Comparison of ENCODE assay signal across 8 cellular contexts in the genomic region with DNA sequence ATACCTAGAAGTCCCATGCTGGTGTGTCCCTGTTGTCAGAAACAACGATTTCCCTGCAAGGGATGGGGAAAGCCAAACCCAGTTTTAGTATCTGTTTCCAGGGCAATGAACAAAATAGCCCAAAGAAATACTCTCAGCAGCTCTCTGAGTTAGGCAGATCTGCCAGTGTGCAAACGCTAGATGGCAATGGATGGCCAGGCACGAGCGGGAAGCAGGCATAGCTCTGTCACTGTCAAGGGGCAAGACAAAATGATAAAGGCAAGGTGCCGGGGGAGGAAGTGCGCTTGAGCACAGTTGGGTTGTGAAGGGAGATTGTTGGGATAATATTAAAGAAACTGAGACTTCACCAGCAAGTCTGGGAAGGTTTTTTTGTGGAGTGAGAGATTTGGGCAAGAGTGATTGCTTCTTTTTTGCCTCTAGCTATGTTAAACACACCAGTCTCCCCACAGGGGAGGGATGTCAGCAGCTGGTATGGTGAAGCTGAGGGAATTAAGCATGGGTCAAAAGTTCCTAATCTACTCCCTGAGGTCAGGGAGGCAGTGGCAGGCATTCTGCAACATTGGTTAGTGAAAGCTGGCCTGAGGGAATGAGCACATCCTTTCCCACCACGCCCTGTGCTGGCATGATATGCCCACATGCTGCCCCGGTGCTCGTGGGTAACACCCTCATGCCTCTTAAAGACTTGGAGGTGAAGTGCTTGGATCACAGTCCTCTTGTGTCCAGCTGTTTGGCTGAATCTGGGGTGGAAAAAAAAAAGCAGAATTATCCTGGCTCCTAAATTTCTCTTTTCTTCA.
DNase-seq lines count a peak whose midpoint lies in the region; ATAC-seq and TF ChIP-seq lines count a peak whose summit lies in the region.

No MANE protein-coding gene starts in this region.

- POLR2A ChIA-PET in IMR-90 (lab: Charles Lee; ENCODE audit: unreplicated experiment): no interaction called here

- peaks cover under 1% of the 10 kb centered on the region for H3K9me3 Mint-ChIP-seq in endothelial cell (ENCODE audit: unreplicated experiment)

- H2BK5ac ChIP-seq in IMR-90 (ENCODE audit: low read depth, low read length, poor library complexity, severe bottlenecking) (no peak overlapping the region), mesendoderm (ENCODE audit: low read length) (no peak overlapping the region)

- H3K4me3 Mint-ChIP-seq in endothelial cell (ENCODE audit: unreplicated experiment): no peak overlapping the region

- CTCF ChIA-PET in IMR-90 (lab: Yijun Ruan, JAX): interaction anchor here (0.7 to 2.1 kb wide), 6 partner anchors 12 to 477 kb away, joined by 3 to 6 read pairs (median 4); no protein-coding TSS in a partner anchor

- H3K9me3 ChIP-seq in BE2C: no peaks in the 10 kb centered on the region
- no peaks in the 10 kb centered on the region for H3K9me3 ChIP-seq in IMR-90 (ENCODE audit: control insufficient read depth, insufficient read depth, low read length)

- peak; percentile 6 for DNase-seq in BE2C
- DNase-seq in IMR-90: peak; percentile 28
- DNase-seq in mesendoderm: peak; percentile 63
- DNase-seq in endothelial cell (ENCODE audit: low spot score): no peak
- no peak for DNase-seq in NCI-H1048 (lab: John Stamatoyannopoulos, UW)
- no peak for DNase-seq in stimulated activated CD8-positive, alpha-beta memory T cell treated with anti-CD3 and anti-CD28 coated beads, Interleukin-4, amount 100 ng/mL, for 48 hours

- H2BK15ac ChIP-seq in IMR-90 (ENCODE audit: low read depth, low read length) (no peak overlapping the region), mesendoderm (replicated peaks; ENCODE audit: low read depth) (no peak overlapping the region)

- intact Hi-C loops in IMR-90 (cut with micrococcal nuclease): loop anchor here (10.0 kb wide), 1 partner anchor 99 kb away; no protein-coding TSS in a partner anchor

- H2AK9ac ChIP-seq in IMR-90 (replicated peaks; ENCODE audit: low read depth, low read length, poor library complexity): no peak overlapping the region

- H4K20me1 ChIP-seq in IMR-90 (ENCODE audit: insufficient read depth, low read length): no peaks in the 10 kb centered on the region

- 29% methylated on average over 4 of the region's 9 CpGs; no CpG with 5 or more reads in 1 of the 2 experiments for WGBS in IMR-90 (ENCODE audit: extremely low coverage in 2 of 2, insufficient read length in 1 of 2), 2 experiments
- no CpG with 5 or more reads among the region's 9 CpGs for WGBS in mesendoderm (ENCODE audit: extremely low coverage, insufficient coverage, low lambda C conversion rate)

- no peak overlapping the region for H3K27ac ChIP-seq in IMR-90 (ENCODE audit: insufficient read depth, low read length)
- peak overlapping the region; percentile 33 for H3K27ac ChIP-seq in angular gyrus (ENCODE audit: low read depth, low read length)
- H3K27ac ChIP-seq in mesendoderm (ENCODE audit: low read depth, low read length): no peak overlapping the region

- no peak overlapping the region for H4K8ac ChIP-seq in IMR-90 (ENCODE audit: low read depth in 2 of 2, low read length in 2 of 2)
- no peak overlapping the region for H4K8ac ChIP-seq in mesendoderm (ENCODE audit: low read depth, low read length)

- H4K91ac ChIP-seq in IMR-90 (ENCODE audit: insufficient read depth, low read depth, low read length): no peak overlapping the region

- H3K27ac Mint-ChIP-seq in endothelial cell (ENCODE audit: unreplicated experiment): no peak overlapping the region

- H3K79me1 ChIP-seq in IMR-90 (ENCODE audit: low read depth in 1 of 2, low read length in 2 of 2) (no peaks in the 10 kb centered on the region), mesendoderm (ENCODE audit: low read length) (no peaks in the 10 kb centered on the region)

- no peak overlapping the region for H3K4ac ChIP-seq in IMR-90 (ENCODE audit: low read depth, low read length)
- H3K4ac ChIP-seq in mesendoderm (ENCODE audit: low read depth, low read length): no peak overlapping the region

- H3K4me1 Mint-ChIP-seq in endothelial cell (ENCODE audit: unreplicated experiment): peaks cover 8% of the 10 kb centered on the region

- H2BK20ac ChIP-seq in IMR-90 (ENCODE audit: low read depth, low read length): no peak overlapping the region

- H3K79me2 ChIP-seq in mesendoderm (ENCODE audit: control insufficient read depth, insufficient read depth, low read length): no peaks in the 10 kb centered on the region

- H2BK120ac ChIP-seq in IMR-90 (ENCODE audit: low read depth, low read length) (no peak overlapping the region), mesendoderm (ENCODE audit: low read depth, low read length) (no peak overlapping the region)

- no TSS peak for BruUV-seq in IMR-90 (replicated peaks; lab: Mats Ljungman, UMichigan)

- H3K27me3 ChIP-seq in BE2C (no peaks in the 10 kb centered on the region), IMR-90 (ENCODE audit: control insufficient read depth, insufficient read depth, low read length) (peaks cover 2% of the 10 kb centered on the region; the same call in 1 of the 2 replicates), mesendoderm (ENCODE audit: insufficient read depth, low read length, poor library complexity) (no peaks in the 10 kb centered on the region)

- TF ChIP-seq RAD21 in IMR-90 (IDR thresholded peaks at IDR 0.05; ENCODE audit: low read length): peak; percentile 64

- peak; percentile 17; the same call in 1 of the 2 replicates for TF ChIP-seq CTCF in BE2C (IDR thresholded peaks at IDR 0.05; ENCODE audit: low read depth, low read length)
- TF ChIP-seq CTCF in IMR-90 (conservative IDR thresholded peaks at IDR 0.05; ENCODE audit: low read depth, low read length): peak; percentile 45
- no peak for TF ChIP-seq CTCF in endothelial cell (IDR thresholded peaks at IDR 0.05; ENCODE audit: unreplicated experiment)

- dilution Hi-C loops in IMR-90 (cut with HindIII; ENCODE audit: low sequenced_read_pairs, unreplicated experiment): no loop called here

- H3K4me1 ChIP-seq in BE2C: no peaks in the 10 kb centered on the region
- no peaks in the 10 kb centered on the region for H3K4me1 ChIP-seq in IMR-90 (ENCODE audit: control insufficient read depth, insufficient read depth, low read length)
- H3K4me1 ChIP-seq in mesendoderm (ENCODE audit: control insufficient read depth, low read depth, low read length): peaks cover 10% of the 10 kb centered on the region

- no peak overlapping the region for H3K4me2 ChIP-seq in IMR-90 (ENCODE audit: low read depth, low read length)
- no peak overlapping the region for H3K4me2 ChIP-seq in mesendoderm (ENCODE audit: low read length)

- H2AK5ac ChIP-seq in IMR-90 (ENCODE audit: low read depth, low read length) (no peak overlapping the region), mesendoderm (ENCODE audit: low read length) (no peak overlapping the region)

- H3K36me3 ChIP-seq in BE2C: no peaks in the 10 kb centered on the region
- H3K36me3 ChIP-seq in IMR-90 (ENCODE audit: control insufficient read depth, insufficient read depth, low read length): no peaks in the 10 kb centered on the region
- no peaks in the 10 kb centered on the region for H3K36me3 ChIP-seq in mesendoderm (ENCODE audit: control insufficient read depth, insufficient read depth, low read length)

- TF ChIP-seq POLR2A in IMR-90 (IDR thresholded peaks at IDR 0.05; ENCODE audit: low read depth, low read length): no peak

- no peaks in the 10 kb centered on the region for H3K36me3 Mint-ChIP-seq in endothelial cell (ENCODE audit: low read depth, unreplicated experiment)

- H3K9ac ChIP-seq in IMR-90 (ENCODE audit: low read depth, low read length) (no peak overlapping the region), mesendoderm (ENCODE audit: low read length) (no peak overlapping the region)

- no peak overlapping the region for H3K14ac ChIP-seq in IMR-90 (replicated peaks; ENCODE audit: low read depth, low read length)

- peak overlapping the region; percentile 45 for H2AFZ ChIP-seq in IMR-90 (replicated peaks; ENCODE audit: low read length, poor library complexity)

- peak; percentile 79 for ATAC-seq in GM19468 (IDR thresholded peaks at IDR 0.05; ENCODE audit: extremely low read depth, unreplicated experiment)
- ATAC-seq in IMR-90 (ENCODE audit: low read depth): peak; percentile 64; the same call in 1 of the 2 replicates

- H3K18ac ChIP-seq in IMR-90 (ENCODE audit: low read depth, low read length) (no peak overlapping the region), mesendoderm (ENCODE audit: low read length) (no peak overlapping the region)

- H3K4me3 ChIP-seq in BE2C (ENCODE audit: low read depth, low read length) (no peak overlapping the region), IMR-90 (ENCODE audit: insufficient read depth, low read depth, low read length) (no peak overlapping the region), mesendoderm (ENCODE audit: low read length) (no peak overlapping the region)

- H3K56ac ChIP-seq in IMR-90 (ENCODE audit: extremely low read depth, insufficient read depth, low read length) (no peak overlapping the region), mesendoderm (ENCODE audit: low read length) (no peak overlapping the region)

- no peak overlapping the region for H3K23ac ChIP-seq in IMR-90 (ENCODE audit: low read depth, low read length)
- H3K23ac ChIP-seq in mesendoderm (ENCODE audit: low read length): no peak overlapping the region

- in situ Hi-C loops in IMR-90 (cut with MboI; ENCODE audit: low sequenced_read_pairs): no loop called here

- no peaks in the 10 kb centered on the region; the same call in 1 of the 2 replicates for H3K9me1 ChIP-seq in IMR-90 (ENCODE audit: insufficient read depth, low read length)

- peaks cover 2% of the 10 kb centered on the region for H3K27me3 Mint-ChIP-seq in endothelial cell (ENCODE audit: unreplicated experiment)

- H4K5ac ChIP-seq in IMR-90 (ENCODE audit: low read depth, low read length): no peak overlapping the region
- H4K5ac ChIP-seq in mesendoderm (ENCODE audit: low read length): no peak overlapping the region

TF ChIP-seq in IMR-90, 13 proteins besides CTCF, POLR2A, EP300 and RAD21:
- TF ChIP-seq SMC3 (IDR thresholded peaks at IDR 0.05; ENCODE audit: low read depth, low read length) (peak; percentile 31; the same call in 1 of the 2 replicates), MAZ (IDR thresholded peaks at IDR 0.05; ENCODE audit: borderline replicate concordance, low read depth, low read length) (no peak)

Comparison
In these comparisons a context has a peak if more than half of its experiments do, and no peak if none do; other contexts are left out.
1. DNase-seq: peak in BE2C (single experiment), IMR-90 (single experiment) and mesendoderm (single experiment); none in endothelial cell (single experiment), NCI-H1048 (single experiment) and stimulated activated CD8-positive, alpha-beta memory T cell treated with anti-CD3 and anti-CD28 coated beads, Interleukin-4, amount 100 ng/mL, for 48 hours (single experiment).